In genomic region chr1:2251786-2252185, GRCh38 we compare ENCODE assay signal across 13 cellular contexts. TPM values are rescaled to one million over a fixed set of nuclear protein-coding genes. Genes with fewer than 3 reads are reported as not detected.
A peak's percentile ranks its signal among the peaks of the same experiment; 100 is the strongest.
DNase-seq lines count a peak whose midpoint lies in the region; ATAC-seq and TF ChIP-seq lines count a peak whose summit lies in the region.
"Had no signal": no experiment of that assay in that cellular context is flagged by ENCODE, and none has a peak within 500 bp of the region (broad histone marks: within the 10 kb centered on the region; RNA-seq: fewer than 3 reads in every experiment).

No MANE protein-coding gene starts in this region.

- peak overlapping the region; percentile 66 for H3K4me2 ChIP-seq in hepatocyte

- H4K20me1 ChIP-seq in hepatocyte (ENCODE audit: insufficient read depth, poor library complexity, severe bottlenecking): peaks cover 99% of the 10 kb centered on the region

- H3K9me3 ChIP-seq in ascending aorta (peaks cover 0 to 8% of the 10 kb centered on the region in 2 donors), hepatocyte (ENCODE audit: low read depth) (no peaks in the 10 kb centered on the region), stomach smooth muscle (ENCODE audit: control insufficient read depth in 2 of 2, low read length in 2 of 2) (peaks cover 0 to 4% of the 10 kb centered on the region in 2 donors)

- POLR2A ChIA-PET in RWPE1 (lab: Yijun Ruan, JAX; ENCODE audit: low non-redundant PET): no interaction called here

- H3K27me3 ChIP-seq in ascending aorta (no peaks in the 10 kb centered on the region), hepatocyte (no peaks in the 10 kb centered on the region), stomach smooth muscle (ENCODE audit: control insufficient read depth in 1 of 2, insufficient read depth in 2 of 2, low read length in 2 of 2) (no peaks in the 10 kb centered on the region), dorsolateral prefrontal cortex (no peaks in the 10 kb centered on the region)
- H3K27me3 ChIP-seq: Peyer's patch had no signal

- no peak overlapping the region for H2AFZ ChIP-seq in hepatocyte

- WGBS in hepatocyte (ENCODE audit: low lambda C conversion rate, missing lambda C conversion rate): 59% methylated on average over 17 of the region's 17 CpGs

- no peak overlapping the region for H3K9ac ChIP-seq in stomach smooth muscle (ENCODE audit: low read length in 2 of 2)

- TF ChIP-seq CTCF in RWPE1 (conservative IDR thresholded peaks at IDR 0.05; ENCODE audit: low read depth) (no peak), ascending aorta (IDR thresholded peaks at IDR 0.05) (no peak), hepatocyte (IDR thresholded peaks at IDR 0.05; ENCODE audit: poor library complexity) (no peak), dorsolateral prefrontal cortex (IDR thresholded peaks at IDR 0.05 in 54 of 56, conservative IDR thresholded peaks at IDR 0.05 in 2 of 56; ENCODE audit: low read depth in 1 of 56, partially characterized antibody in 56 of 56) (no peak)

- DNase-seq in RWPE1 (ENCODE audit: low spot score) (no peak), ascending aorta (ENCODE audit: low spot score in 2 of 2) (no peak), hepatocyte (ENCODE audit: low spot score) (no peak), dorsolateral prefrontal cortex (no peak), NCI-H2107 (lab: John Stamatoyannopoulos, UW) (no peak)
- DNase-seq: activated T-cell treated with anti-CD3 and anti-CD28 coated beads, Interleukin-2, amount 50 U/mL, for 4 hours; DMS153; Karpas-422; naive B cell; stimulated activated CD4-positive, alpha-beta T cell treated with anti-CD3 and anti-CD28 coated beads, Interleukin-15, amount 100 ng/mL, for 24 hours had no signal

- ATAC-seq in GM21381 (IDR thresholded peaks at IDR 0.05; ENCODE audit: unreplicated experiment): no peak
- ATAC-seq: activated T-cell treated with anti-CD3 and anti-CD28 coated beads, Interleukin-2, amount 50 U/mL, for 4 hours had no signal

- peaks cover 100% of the 10 kb centered on the region for H3K79me2 ChIP-seq in hepatocyte

- H3K4me3 ChIP-seq in ascending aorta (peak overlapping the region in 1 of 2 donors; percentile 29), hepatocyte (no peak overlapping the region), stomach smooth muscle (ENCODE audit: low read length in 2 of 2) (peak overlapping the region in 1 of 2 donors; percentile 40), dorsolateral prefrontal cortex (no peak overlapping the region)

- H3K36me3 ChIP-seq in ascending aorta (peaks cover 0 to 9% of the 10 kb centered on the region in 2 donors), hepatocyte (replicated peaks; ENCODE audit: insufficient read depth, low read depth) (no peaks in the 10 kb centered on the region), stomach smooth muscle (ENCODE audit: control insufficient read depth in 2 of 2, insufficient read depth in 2 of 2, low read length in 2 of 2) (peaks cover 4 to 6% of the 10 kb centered on the region in 2 donors)
- H3K36me3 ChIP-seq: Peyer's patch had no signal

- H3K27ac ChIP-seq in RWPE1: peak overlapping the region; percentile 91
- peak overlapping the region; percentile 34 to 89 for H3K27ac ChIP-seq in ascending aorta
- H3K27ac ChIP-seq in hepatocyte: peak overlapping the region; percentile 68
- peak overlapping the region; percentile 37 for H3K27ac ChIP-seq in stomach smooth muscle (ENCODE audit: low read length)
- peak overlapping the region in 14 of 59 donors; percentile 2 to 74 (median 20) for H3K27ac ChIP-seq in dorsolateral prefrontal cortex

- intact Hi-C loops in ascending aorta (cut with DNase I): loop anchor here (2.0 kb wide), 1 partner anchor 13 kb away; no protein-coding TSS in a partner anchor
- intact Hi-C loops in dorsolateral prefrontal cortex (cut with DNase I): no loop called here

- H3K9me2 ChIP-seq in hepatocyte (replicated peaks; ENCODE audit: insufficient read depth): no peaks in the 10 kb centered on the region

- H3K4me1 ChIP-seq in ascending aorta: peaks cover 44 to 85% of the 10 kb centered on the region in 2 donors
- H3K4me1 ChIP-seq in hepatocyte (ENCODE audit: insufficient read depth): peaks cover 52% of the 10 kb centered on the region
- H3K4me1 ChIP-seq in stomach smooth muscle (ENCODE audit: control insufficient read depth, insufficient read depth, low read length): peaks cover 85% of the 10 kb centered on the region

- CTCF ChIA-PET in RWPE1 (lab: Yijun Ruan, JAX): no interaction called here

RNA-seq across cellular contexts. Expression of gene SKI, which starts 23.7 kb away (rescaled TPM):
- total RNA-seq in ascending aorta (139 TPM), hepatocyte (17.1 and 21.9 TPM in 2 replicates), dorsolateral prefrontal cortex (100 to 1,000 TPM in 27 of 120 experiments, 10 to 100 TPM in 93; 65.3 to 147 (median 87.5) TPM)
- 5.1 and 6.9 TPM in 2 replicates for polyA plus RNA-seq in hepatocyte

RNA-seq across cellular contexts. Expression of gene FAAP20, which starts 57.2 kb away (rescaled TPM):
- 38.3 TPM for total RNA-seq in ascending aorta
- 24.9 and 36.6 TPM in 2 replicates for total RNA-seq in hepatocyte
- polyA plus RNA-seq in hepatocyte: 117 and 135 TPM in 2 replicates
- 10 to 100 TPM; 21.8 to 56.4 (median 36.0) TPM for total RNA-seq in dorsolateral prefrontal cortex
